ENCODE assay signal across 24 cellular contexts in genomic region chr19:21786931-21787330, GRCh38.
"Had no signal": no experiment of that assay in that cellular context is flagged by ENCODE, and none has a peak within 500 bp of the region (broad histone marks: within the 10 kb centered on the region; RNA-seq: fewer than 3 reads in every experiment).

No MANE protein-coding gene starts in this region.

- H3K4me1 ChIP-seq: neural progenitor cell, parathyroid adenoma, psoas muscle, right lobe of liver, sigmoid colon, stomach, tibial artery, transverse colon, upper lobe of right lung, uterus had no signal

- H3K36me3 ChIP-seq: neural progenitor cell, ovary, right lobe of liver, sigmoid colon, stomach, thoracic aorta, tibial artery, transverse colon, upper lobe of right lung, uterus had no signal

- H3K4me3 ChIP-seq: neural progenitor cell, ovary, psoas muscle, right lobe of liver, sigmoid colon, stomach, thoracic aorta, tibial artery, transverse colon, upper lobe of right lung, uterus had no signal

- H3K27me3 ChIP-seq: neural progenitor cell, ovary, right lobe of liver, sigmoid colon, stomach, tibial artery, transverse colon, upper lobe of right lung, uterus had no signal

- DNase-seq: natural killer cell; occipital lobe; ovary; posterior cingulate gyrus; psoas muscle; right cardiac atrium; right lobe of liver; sigmoid colon; small intestine; stimulated activated CD4-positive, alpha-beta T cell treated with anti-CD3 and anti-CD28 coated beads, Interleukin-15, amount 100 ng/mL, for 24 hours; stimulated activated CD4-positive, alpha-beta T cell treated with anti-CD3 and anti-CD28 coated beads, Interleukin-2, amount 100 ng/mL, for 24 hours; stimulated activated CD4-positive, alpha-beta T cell treated with anti-CD3 and anti-CD28 coated beads, Interleukin-2, amount 100 ng/mL, for 48 hours; stimulated activated CD4-positive, alpha-beta T cell treated with anti-CD3 and anti-CD28 coated beads, Interleukin-4, amount 100 ng/mL, for 24 hours; stimulated activated naive B cell treated with anti-CD40 and anti-IgM and Interleukin-4, amounts not matched to agents 10 μg/mL and 1 μg/mL and 100 μg/mL, for 72 hours; stimulated activated naive CD4-positive, alpha-beta T cell treated with Interleukin-2 at 50 U/mL for 16 hours; stomach; tibial artery; transverse colon; upper lobe of right lung; uterus had no signal

- H3K27ac ChIP-seq: neural progenitor cell, ovary, parathyroid adenoma, psoas muscle, right lobe of liver, sigmoid colon, stomach, thoracic aorta, tibial artery, transverse colon, upper lobe of right lung, uterus had no signal

- ATAC-seq: natural killer cell; psoas muscle; right cardiac atrium; right lobe of liver; stimulated activated effector memory CD8-positive, alpha-beta T cell treated with anti-CD3 and anti-CD28 coated beads, Interleukin-12 subunit alpha, Interleukin-12 subunit beta, amount 100 ng/mL, for 72 hours; stimulated activated naive B cell treated with anti-CD40 and anti-IgM and Interleukin-4, amounts not matched to agents 10 μg/mL and 1 μg/mL and 100 μg/mL, for 72 hours; upper lobe of right lung had no signal

- H3K9me3 ChIP-seq: ovary, psoas muscle, right lobe of liver, sigmoid colon, thoracic aorta, tibial artery, transverse colon, upper lobe of right lung, uterus had no signal
